ENCODE assay signal across 8 cellular contexts in genomic region chr5:146877178-146877681, GRCh38. TPM values are rescaled to one million over a fixed set of nuclear protein-coding genes. Genes with fewer than 3 reads are reported as not detected.
DNase-seq lines count a peak whose midpoint lies in the region; ATAC-seq and TF ChIP-seq lines count a peak whose summit lies in the region.

No MANE protein-coding gene starts in this region.

- no peak overlapping the region for H3K9ac ChIP-seq in neural progenitor cell

- H3K4me2 ChIP-seq in neural progenitor cell = peak overlapping the region; percentile 93

- H3K36me3 ChIP-seq in neural progenitor cell (no peaks in the 10 kb centered on the region), brain microvascular endothelial cell (replicated peaks) (no peaks in the 10 kb centered on the region)

- H3K27me3 Mint-ChIP-seq in neural progenitor cell (ENCODE audit: insufficient read depth, low read depth) = peaks cover 6% of the 10 kb centered on the region

- no peaks in the 10 kb centered on the region for H3K9me3 Mint-ChIP-seq in neural progenitor cell

- no peaks in the 10 kb centered on the region for H3K36me3 Mint-ChIP-seq in neural progenitor cell

- peak overlapping the region; percentile 94 for H3K4me3 Mint-ChIP-seq in neural progenitor cell

- no peak for ATAC-seq in HG02623 (IDR thresholded peaks at IDR 0.05; ENCODE audit: unreplicated experiment)

- peak overlapping the region; percentile 97 for H2AFZ ChIP-seq in neural progenitor cell (replicated peaks)

- no peaks in the 10 kb centered on the region for H4K20me1 ChIP-seq in neural progenitor cell (ENCODE audit: low read depth)

- in situ Hi-C loops in brain microvascular endothelial cell (cut with HindIII; ENCODE audit: low pct_ligation_motif_present, low sequenced_read_pairs) = no loop called here

- intact Hi-C loops in dorsolateral prefrontal cortex (cut with DNase I) = loop anchor here in 1 of 2 donors (5.0 to 10.0 kb wide), 2 partner anchors 70 to 232 kb away; no protein-coding TSS in a partner anchor

- no peaks in the 10 kb centered on the region for H3K27me3 ChIP-seq in dorsolateral prefrontal cortex
- peaks cover 34% of the 10 kb centered on the region for H3K27me3 ChIP-seq in neural progenitor cell
- peaks cover 15% of the 10 kb centered on the region for H3K27me3 ChIP-seq in brain microvascular endothelial cell (replicated peaks)

- H3K9me3 ChIP-seq in neural progenitor cell (ENCODE audit: low read depth) = no peaks in the 10 kb centered on the region

- H3K27ac ChIP-seq in dorsolateral prefrontal cortex (peak overlapping the region in 56 of 59 donors; percentile 35 to 94 (median 86)), neural progenitor cell (no peak overlapping the region), brain microvascular endothelial cell (no peak overlapping the region)

- H3K79me2 ChIP-seq in neural progenitor cell (ENCODE audit: low read depth) = peaks cover 5% of the 10 kb centered on the region

- peak overlapping the region; percentile 53 to 82 (median 68) for H3K4me3 ChIP-seq in dorsolateral prefrontal cortex
- peak overlapping the region; percentile 76 for H3K4me3 ChIP-seq in neural progenitor cell
- H3K4me3 ChIP-seq in brain microvascular endothelial cell (ENCODE audit: low read depth, low read length) = no peak overlapping the region

- peaks cover 20% of the 10 kb centered on the region for H3K4me1 ChIP-seq in neural progenitor cell

- peak overlapping the region; percentile 12 for H3K27ac Mint-ChIP-seq in neural progenitor cell

- no peak for TF ChIP-seq CTCF in dorsolateral prefrontal cortex (IDR thresholded peaks at IDR 0.05 in 54 of 56, conservative IDR thresholded peaks at IDR 0.05 in 2 of 56; ENCODE audit: low read depth in 1 of 56, partially characterized antibody in 56 of 56)
- TF ChIP-seq CTCF in neural progenitor cell (IDR thresholded peaks at IDR 0.05) = no peak
- TF ChIP-seq CTCF in brain microvascular endothelial cell (IDR thresholded peaks at IDR 0.05; ENCODE audit: low read depth, low read length, missing control alignments) = no peak

- H3K4me1 Mint-ChIP-seq in neural progenitor cell = peaks cover 20% of the 10 kb centered on the region

- DNase-seq in DMS53 (lab: John Stamatoyannopoulos, UW) (peak; percentile 55), NCI-H1694 (lab: John Stamatoyannopoulos, UW) (peak; percentile 9), dorsolateral prefrontal cortex (peak in 4 of 10 donors; percentile 17 to 46 (median 36)), neural progenitor cell (ENCODE audit: low spot score) (no peak), brain microvascular endothelial cell (no peak), dedifferentiated amniotic fluid mesenchymal stem cell (ENCODE audit: extremely low spot score) (no peak), epidermal melanocyte (ENCODE audit: insufficient read length, low spot score) (no peak)

- peaks cover 9% of the 10 kb centered on the region for H3F3A ChIP-seq in neural progenitor cell (ENCODE audit: low read depth)

RNA-seq across cellular contexts. Expression of gene PPP2R2B, which starts 1.3 kb away (rescaled TPM):
- 100 to 1,000 TPM; 125 to 253 (median 180) TPM for total RNA-seq in dorsolateral prefrontal cortex
- total RNA-seq in neural progenitor cell (ENCODE audit: low replicate concordance) = 22.5 and 26.6 TPM in 2 replicates

Comparison
In these comparisons a context has a peak if more than half of its experiments do, and no peak if none do; other contexts are left out.
1. DNase-seq: peak in DMS53 (single experiment) and NCI-H1694 (single experiment); none in neural progenitor cell (single experiment), brain microvascular endothelial cell (single experiment), dedifferentiated amniotic fluid mesenchymal stem cell (single experiment) and epidermal melanocyte (single experiment).
2. H3K27ac ChIP-seq: peak in dorsolateral prefrontal cortex (56 of 59); none in neural progenitor cell (single experiment) and brain microvascular endothelial cell (single experiment).